28 cellular contexts compared by ENCODE assay signal in genomic region chr3:46417841-46418611, GRCh38. TPM values are rescaled to one million over a fixed set of nuclear protein-coding genes. Genes with fewer than 3 reads are reported as not detected.
"Had no signal": no experiment of that assay in that cellular context is flagged by ENCODE, and none has a peak within 500 bp of the region (broad histone marks: within the 10 kb centered on the region; RNA-seq: fewer than 3 reads in every experiment).

No MANE protein-coding gene starts in this region.

- H3K27ac Mint-ChIP-seq: activated naive CD4-positive, alpha-beta T cell treated with anti-CD3 and anti-CD28 coated beads, Interleukin-2, amount 50 U/mL, for 24 hours; nephron progenitor cell had no signal

- H3K4me1 ChIP-seq: adrenal gland, ascending aorta, breast epithelium, uterus had no signal

- H3K27ac ChIP-seq: adrenal gland, ascending aorta, breast epithelium, epithelial cell of prostate, stomach, suprapubic skin, transverse colon, uterus, WERI-Rb-1 had no signal

- DNase-seq: activated CD4-positive, alpha-beta T cell treated with anti-CD3 and anti-CD28 coated beads for 1 hour; activated CD4-positive, alpha-beta T cell treated with anti-CD3 and anti-CD28 coated beads, Interleukin-2, amount 50 U/mL, for 1 hour; activated gamma-delta T cell treated with Interleukin-2 at 50 U/mL for 16 hours; activated T-cell treated with anti-CD3 and anti-CD28 coated beads, Interleukin-2, amount 50 U/mL, for 1 hour; adrenal gland; cerebellar nuclear complex; cortex of kidney; heart right ventricle; left ventricle myocardium inferior; nephron progenitor cell; occipital lobe; stimulated activated CD4-positive, alpha-beta T cell treated with anti-CD3 and anti-CD28 coated beads, Interleukin-15, amount 100 ng/mL, for 24 hours; stomach; T-helper 1 cell; transverse colon; uterus; WERI-Rb-1 had no signal

- ATAC-seq: sciatic nerve; stimulated activated memory B cell treated with anti-CD40 and anti-IgM and Interleukin-4, amounts not matched to agents 10 μg/mL and 1 μg/mL and 100 μg/mL, for 72 hours had no signal

- H3K36me3 ChIP-seq: adrenal gland, ascending aorta, breast epithelium, heart right ventricle, left ventricle myocardium inferior, stomach, suprapubic skin, transverse colon, uterus, WERI-Rb-1 had no signal

- H3K4me2 ChIP-seq: smooth muscle cell had no signal

- H3K27me3 ChIP-seq: adrenal gland, ascending aorta, breast epithelium, heart right ventricle, stomach, suprapubic skin, transverse colon, uterus had no signal

- H3K9me3 ChIP-seq: adrenal gland, ascending aorta, breast epithelium, heart right ventricle, left ventricle myocardium inferior, stomach, suprapubic skin, transverse colon, uterus had no signal

- H3K9me3 Mint-ChIP-seq: activated naive CD4-positive, alpha-beta T cell treated with anti-CD3 and anti-CD28 coated beads, Interleukin-2, amount 50 U/mL, for 24 hours; nephron progenitor cell; stimulated activated memory B cell treated with anti-CD40 and anti-IgM and Interleukin-4, amounts not matched to agents 10 μg/mL and 1 μg/mL and 100 μg/mL, for 72 hours had no signal

- FAIRE-seq: TTC549 had no signal

- H3K36me3 Mint-ChIP-seq: activated naive CD4-positive, alpha-beta T cell treated with anti-CD3 and anti-CD28 coated beads, Interleukin-2, amount 50 U/mL, for 24 hours; stimulated activated memory B cell treated with anti-CD40 and anti-IgM and Interleukin-4, amounts not matched to agents 10 μg/mL and 1 μg/mL and 100 μg/mL, for 72 hours had no signal

- H3K4me3 ChIP-seq: adrenal gland, ascending aorta, breast epithelium, heart right ventricle, left ventricle myocardium inferior, smooth muscle cell, stomach, suprapubic skin, transverse colon, uterus had no signal

- H3K4me3 Mint-ChIP-seq: activated naive CD4-positive, alpha-beta T cell treated with anti-CD3 and anti-CD28 coated beads, Interleukin-2, amount 50 U/mL, for 24 hours; nephron progenitor cell; stimulated activated memory B cell treated with anti-CD40 and anti-IgM and Interleukin-4, amounts not matched to agents 10 μg/mL and 1 μg/mL and 100 μg/mL, for 72 hours had no signal

- H3K27me3 Mint-ChIP-seq: activated naive CD4-positive, alpha-beta T cell treated with anti-CD3 and anti-CD28 coated beads, Interleukin-2, amount 50 U/mL, for 24 hours; stimulated activated memory B cell treated with anti-CD40 and anti-IgM and Interleukin-4, amounts not matched to agents 10 μg/mL and 1 μg/mL and 100 μg/mL, for 72 hours had no signal

RNA-seq across cellular contexts. Expression of gene CCRL2, which starts 11.0 kb away (rescaled TPM):
- total RNA-seq: ascending aorta, smooth muscle cell had no signal
- polyA plus RNA-seq: smooth muscle cell had no signal

RNA-seq across cellular contexts. Expression of gene LTF, which starts 46.7 kb away (rescaled TPM):
- total RNA-seq: kidney epithelial cell, smooth muscle cell had no signal
- polyA plus RNA-seq: smooth muscle cell had no signal

RNA-seq across cellular contexts. Expression of gene CCR5, which starts 47.3 kb away (rescaled TPM):
- total RNA-seq: ascending aorta, fibroblast of villous mesenchyme, kidney epithelial cell, smooth muscle cell had no signal
- polyA plus RNA-seq: smooth muscle cell had no signal
